Comparison of ENCODE assay signal across 8 cellular contexts in genomic region chr5:87020099-87020934, GRCh38.
A peak's percentile ranks its signal among the peaks of the same experiment; 100 is the strongest.
DNase-seq lines count a peak whose midpoint lies in the region; ATAC-seq and TF ChIP-seq lines count a peak whose summit lies in the region.

No MANE protein-coding gene starts in this region.

- DNase-seq in AG10803 (ENCODE audit: low read depth): peak; percentile 21
- DNase-seq in PC-3: peak; percentile 73
- DNase-seq in choroid plexus epithelial cell (ENCODE audit: low read depth): peak; percentile 43
- DNase-seq in mucosa of gallbladder (ENCODE audit: low spot score): peak; percentile 37
- DNase-seq in mesenteric fat pad (ENCODE audit: low spot score): no peak
- DNase-seq in NCI-H2107 (lab: John Stamatoyannopoulos, UW): no peak

- CTCF ChIA-PET in PC-3 (lab: Charles Lee): no interaction called here

- no peak overlapping the region for H3K9ac ChIP-seq in PC-3 (ENCODE audit: low read length)

- H3K79me2 ChIP-seq in PC-3 (ENCODE audit: low read length): no peaks in the 10 kb centered on the region

- no peaks in the 10 kb centered on the region for H3F3A ChIP-seq in PC-3 (ENCODE audit: low read length, unreplicated experiment)

- H4K20me1 ChIP-seq in PC-3 (ENCODE audit: low read length): no peaks in the 10 kb centered on the region

- POLR2A ChIA-PET in PC-3 (lab: Charles Lee; ENCODE audit: unreplicated experiment): interaction anchor here (0.6 kb wide), 2 partner anchors 31 to 100 kb away, joined by 3 to 4 read pairs; no protein-coding TSS in a partner anchor

- no peak for TF ChIP-seq CTCF in AG10803 (conservative IDR thresholded peaks at IDR 0.05; ENCODE audit: low read length)
- no peak for TF ChIP-seq CTCF in PC-3 (conservative IDR thresholded peaks at IDR 0.05; ENCODE audit: low read depth, low read length)
- no peak for TF ChIP-seq CTCF in choroid plexus epithelial cell (conservative IDR thresholded peaks at IDR 0.05; ENCODE audit: low read depth, low read length)

- no TSS peak for BruUV-seq in PC-3 (replicated peaks; lab: Mats Ljungman, UMichigan)

- ATAC-seq in GM18867 (IDR thresholded peaks at IDR 0.05; ENCODE audit: unreplicated experiment) (peak; percentile 95), HG02981 (IDR thresholded peaks at IDR 0.05; ENCODE audit: unreplicated experiment) (peak; percentile 88), PC-3 (peak; percentile 84)

- peak overlapping the region; percentile 31 for H3K4me2 ChIP-seq in PC-3 (ENCODE audit: low read length)

- H3K4me3 ChIP-seq in AG10803 (ENCODE audit: low read length): no peak overlapping the region
- no peak overlapping the region for H3K4me3 ChIP-seq in PC-3 (ENCODE audit: low read length)
- peak overlapping the region; percentile 29 for H3K4me3 ChIP-seq in choroid plexus epithelial cell (ENCODE audit: low read depth, low read length)

- H3K27me3 ChIP-seq in PC-3 (ENCODE audit: low read length): no peaks in the 10 kb centered on the region

- intact Hi-C loops in PC-3 (cut with micrococcal nuclease): no loop called here

- H2AFZ ChIP-seq in PC-3 (ENCODE audit: low read length): peak overlapping the region; percentile 36

- no peaks in the 10 kb centered on the region for H3K36me3 ChIP-seq in PC-3 (ENCODE audit: low read depth, low read length)

- H3K9me3 ChIP-seq in PC-3 (ENCODE audit: low read length): no peaks in the 10 kb centered on the region

- H3K27ac ChIP-seq in PC-3 (ENCODE audit: low read length): no peak overlapping the region

- no peaks in the 10 kb centered on the region for H3K9me2 ChIP-seq in PC-3 (replicated peaks; ENCODE audit: low read length)

- peaks cover 19% of the 10 kb centered on the region for H3K4me1 ChIP-seq in PC-3 (ENCODE audit: insufficient read depth, low read length)

Comparison
In these comparisons a context has a peak if more than half of its experiments do, and no peak if none do; other contexts are left out.
1. DNase-seq: peak in AG10803 (single experiment), PC-3 (single experiment), choroid plexus epithelial cell (single experiment) and mucosa of gallbladder (single experiment); none in mesenteric fat pad (single experiment) and NCI-H2107 (single experiment).
2. Peak in every context shown above with its lines, with median percentiles within 50 percentile points of each other: ATAC-seq.